In the genomic region with DNA sequence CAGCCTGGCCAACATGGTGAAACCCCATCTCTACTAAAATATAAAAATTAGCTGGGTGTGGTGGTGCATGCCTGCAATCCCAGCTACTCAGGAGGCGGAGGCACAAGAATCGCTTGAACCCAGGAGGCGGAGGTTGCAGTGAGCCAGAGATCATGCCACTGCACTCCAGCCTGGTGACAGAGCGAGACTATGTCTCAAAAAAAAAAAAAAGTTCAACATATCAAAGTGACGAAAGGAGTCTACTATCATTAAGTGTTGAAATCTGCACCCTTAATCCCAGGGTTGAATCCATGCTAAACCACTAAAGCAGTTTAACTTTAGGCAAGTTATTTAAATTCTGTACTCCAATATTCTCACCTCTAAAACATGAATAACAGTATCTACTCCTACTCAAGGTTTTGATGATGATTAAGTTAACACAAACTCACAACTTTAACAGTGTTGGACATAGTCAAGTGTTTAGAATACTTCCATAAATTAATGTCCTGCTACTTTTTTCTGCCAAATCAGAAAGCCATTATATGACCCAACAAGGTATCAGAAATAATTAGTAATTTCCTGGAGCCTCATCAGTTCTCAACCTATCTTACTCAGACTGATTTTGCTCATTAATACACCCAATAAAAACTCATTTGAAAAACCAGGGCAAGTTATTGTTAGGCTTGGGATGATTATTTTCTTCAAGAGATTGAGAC, we compare ENCODE assay signal across 1 cellular context.
A peak's percentile ranks its signal among the peaks of the same experiment; 100 is the strongest.
TF ChIP-seq lines count a peak whose summit lies in the region.

No MANE protein-coding gene starts in this region.

TF ChIP-seq in HepG2, 621 proteins besides CTCF, POLR2A, EP300 and RAD21 (continues in another document):
- TF ChIP-seq PCBP2 (optimal IDR thresholded peaks at IDR 0.05; ENCODE audit: low read depth, low read length, poor library complexity, severe bottlenecking) (no peak), DMAP1 (CRISPR knock-in tag; IDR thresholded peaks at IDR 0.05) (no peak), PITX1 (CRISPR knock-in tag; IDR thresholded peaks at IDR 0.05) (no peak), PHF21A (CRISPR knock-in tag; IDR thresholded peaks at IDR 0.05) (no peak), ZNF33B (CRISPR knock-in tag; IDR thresholded peaks at IDR 0.05) (no peak), HOXA5 (CRISPR knock-in tag; IDR thresholded peaks at IDR 0.05) (peak; percentile 36; the same call in 1 of the 2 replicates), RFX1 (IDR thresholded peaks at IDR 0.05) (no peak), ZSCAN9 (CRISPR knock-in tag; IDR thresholded peaks at IDR 0.05; ENCODE audit: borderline replicate concordance) (no peak), ZNF432 (CRISPR knock-in tag; IDR thresholded peaks at IDR 0.05; ENCODE audit: borderline replicate concordance) (no peak), ZFP41 (CRISPR knock-in tag; IDR thresholded peaks at IDR 0.05; ENCODE audit: borderline replicate concordance) (no peak), ELF1 (CRISPR knock-in tag; IDR thresholded peaks at IDR 0.05) (no peak), SALL2 (CRISPR knock-in tag; IDR thresholded peaks at IDR 0.05) (no peak), ZNF530 (CRISPR knock-in tag; IDR thresholded peaks at IDR 0.05; ENCODE audit: low read depth) (no peak), ZMYM4 (CRISPR knock-in tag; IDR thresholded peaks at IDR 0.05) (no peak), TCF7 (IDR thresholded peaks at IDR 0.05; ENCODE audit: low read depth) (no peak), MED13 (CRISPR knock-in tag; IDR thresholded peaks at IDR 0.05) (no peak), ZNF34 (CRISPR knock-in tag; IDR thresholded peaks at IDR 0.05; ENCODE audit: borderline replicate concordance) (no peak), TCF12 (IDR thresholded peaks at IDR 0.05) (no peak), TCF12 (CRISPR knock-in tag; IDR thresholded peaks at IDR 0.05) (no peak), TEAD3 (CRISPR knock-in tag; optimal IDR thresholded peaks at IDR 0.05; ENCODE audit: borderline replicate concordance) (no peak), ZNF781 (CRISPR knock-in tag; IDR thresholded peaks at IDR 0.05; ENCODE audit: borderline replicate concordance, not compliant biosample characterization) (no peak), SAFB2 (CRISPR knock-in tag; IDR thresholded peaks at IDR 0.05; ENCODE audit: borderline replicate concordance, low read depth) (no peak), ZNF564 (CRISPR knock-in tag; IDR thresholded peaks at IDR 0.05) (no peak), ZNF33A (CRISPR knock-in tag; IDR thresholded peaks at IDR 0.05; ENCODE audit: borderline replicate concordance) (no peak), ZNF251 (CRISPR knock-in tag; IDR thresholded peaks at IDR 0.05) (no peak), ZNF776 (CRISPR knock-in tag; IDR thresholded peaks at IDR 0.05) (no peak), ZFP36L1 (CRISPR knock-in tag; IDR thresholded peaks at IDR 0.05) (no peak), ZNF891 (CRISPR knock-in tag; IDR thresholded peaks at IDR 0.05) (no peak), ZSCAN31 (CRISPR knock-in tag; IDR thresholded peaks at IDR 0.05; ENCODE audit: low read depth) (0 out of 2 replicates have a peak, but pooled peaks have one; percentile 24), GFI1 (CRISPR knock-in tag; IDR thresholded peaks at IDR 0.05; ENCODE audit: borderline replicate concordance) (no peak), ZNF558 (CRISPR knock-in tag; IDR thresholded peaks at IDR 0.05; ENCODE audit: borderline replicate concordance) (no peak), TSC22D2 (CRISPR knock-in tag; IDR thresholded peaks at IDR 0.05; ENCODE audit: borderline replicate concordance) (0 out of 2 replicates have a peak, but pooled peaks have one; percentile 29), GTF2F1 (IDR thresholded peaks at IDR 0.05; ENCODE audit: low read length) (no peak), ZNF496 (CRISPR knock-in tag; IDR thresholded peaks at IDR 0.05; ENCODE audit: insufficient replicate concordance) (no peak), ZNF816 (CRISPR knock-in tag; IDR thresholded peaks at IDR 0.05; ENCODE audit: borderline replicate concordance) (0 out of 2 replicates have a peak, but pooled peaks have one; percentile 79), SP5 (CRISPR knock-in tag; IDR thresholded peaks at IDR 0.05; ENCODE audit: borderline replicate concordance, low read depth) (no peak), ERF (CRISPR knock-in tag; IDR thresholded peaks at IDR 0.05) (no peak), SNAI1 (CRISPR knock-in tag; IDR thresholded peaks at IDR 0.05; ENCODE audit: borderline replicate concordance) (no peak), NONO (IDR thresholded peaks at IDR 0.05) (no peak), NONO (CRISPR knock-in tag; conservative IDR thresholded peaks at IDR 0.05) (0 out of 2 replicates have a peak, but pooled peaks have one; percentile 18), SP140L (CRISPR knock-in tag; IDR thresholded peaks at IDR 0.05; ENCODE audit: borderline replicate concordance) (0 out of 2 replicates have a peak, but pooled peaks have one; percentile 33), ZNF605 (CRISPR knock-in tag; IDR thresholded peaks at IDR 0.05) (no peak), RFXAP (CRISPR knock-in tag; IDR thresholded peaks at IDR 0.05; ENCODE audit: borderline replicate concordance) (no peak)
- TF ChIP-seq, protein P1, sequence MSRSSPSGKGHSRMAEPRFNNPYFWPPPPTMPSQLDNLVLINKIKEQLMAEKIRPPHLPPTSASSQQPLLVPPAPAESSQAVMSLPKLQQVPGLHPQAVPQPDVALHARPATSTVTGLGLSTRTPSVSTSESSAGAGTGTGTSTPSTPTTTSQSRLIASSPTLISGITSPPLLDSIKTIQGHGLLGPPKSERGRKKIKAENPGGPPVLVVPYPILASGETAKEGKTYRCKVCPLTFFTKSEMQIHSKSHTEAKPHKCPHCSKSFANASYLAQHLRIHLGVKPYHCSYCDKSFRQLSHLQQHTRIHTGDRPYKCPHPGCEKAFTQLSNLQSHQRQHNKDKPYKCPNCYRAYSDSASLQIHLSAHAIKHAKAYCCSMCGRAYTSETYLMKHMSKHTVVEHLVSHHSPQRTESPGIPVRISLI (CRISPR knock-in tag; IDR thresholded peaks at IDR 0.05; ENCODE audit: borderline replicate concordance), result no peak
- TF ChIP-seq, protein P2, sequence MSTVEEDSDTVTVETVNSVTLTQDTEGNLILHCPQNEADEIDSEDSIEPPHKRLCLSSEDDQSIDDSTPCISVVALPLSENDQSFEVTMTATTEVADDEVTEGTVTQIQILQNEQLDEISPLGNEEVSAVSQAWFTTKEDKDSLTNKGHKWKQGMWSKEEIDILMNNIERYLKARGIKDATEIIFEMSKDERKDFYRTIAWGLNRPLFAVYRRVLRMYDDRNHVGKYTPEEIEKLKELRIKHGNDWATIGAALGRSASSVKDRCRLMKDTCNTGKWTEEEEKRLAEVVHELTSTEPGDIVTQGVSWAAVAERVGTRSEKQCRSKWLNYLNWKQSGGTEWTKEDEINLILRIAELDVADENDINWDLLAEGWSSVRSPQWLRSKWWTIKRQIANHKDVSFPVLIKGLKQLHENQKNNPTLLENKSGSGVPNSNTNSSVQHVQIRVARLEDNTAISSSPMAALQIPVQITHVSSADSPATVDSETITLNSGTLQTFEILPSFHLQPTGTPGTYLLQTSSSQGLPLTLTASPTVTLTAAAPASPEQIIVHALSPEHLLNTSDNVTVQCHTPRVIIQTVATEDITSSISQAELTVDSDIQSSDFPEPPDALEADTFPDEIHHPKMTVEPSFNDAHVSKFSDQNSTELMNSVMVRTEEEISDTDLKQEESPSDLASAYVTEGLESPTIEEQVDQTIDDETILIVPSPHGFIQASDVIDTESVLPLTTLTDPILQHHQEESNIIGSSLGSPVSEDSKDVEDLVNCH (CRISPR knock-in tag; IDR thresholded peaks at IDR 0.05), result no peak
- TF ChIP-seq, protein P3, sequence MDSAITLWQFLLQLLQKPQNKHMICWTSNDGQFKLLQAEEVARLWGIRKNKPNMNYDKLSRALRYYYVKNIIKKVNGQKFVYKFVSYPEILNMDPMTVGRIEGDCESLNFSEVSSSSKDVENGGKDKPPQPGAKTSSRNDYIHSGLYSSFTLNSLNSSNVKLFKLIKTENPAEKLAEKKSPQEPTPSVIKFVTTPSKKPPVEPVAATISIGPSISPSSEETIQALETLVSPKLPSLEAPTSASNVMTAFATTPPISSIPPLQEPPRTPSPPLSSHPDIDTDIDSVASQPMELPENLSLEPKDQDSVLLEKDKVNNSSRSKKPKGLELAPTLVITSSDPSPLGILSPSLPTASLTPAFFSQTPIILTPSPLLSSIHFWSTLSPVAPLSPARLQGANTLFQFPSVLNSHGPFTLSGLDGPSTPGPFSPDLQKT (CRISPR knock-in tag; IDR thresholded peaks at IDR 0.05; ENCODE audit: borderline replicate concordance), result no peak
- TF ChIP-seq, protein P4, sequence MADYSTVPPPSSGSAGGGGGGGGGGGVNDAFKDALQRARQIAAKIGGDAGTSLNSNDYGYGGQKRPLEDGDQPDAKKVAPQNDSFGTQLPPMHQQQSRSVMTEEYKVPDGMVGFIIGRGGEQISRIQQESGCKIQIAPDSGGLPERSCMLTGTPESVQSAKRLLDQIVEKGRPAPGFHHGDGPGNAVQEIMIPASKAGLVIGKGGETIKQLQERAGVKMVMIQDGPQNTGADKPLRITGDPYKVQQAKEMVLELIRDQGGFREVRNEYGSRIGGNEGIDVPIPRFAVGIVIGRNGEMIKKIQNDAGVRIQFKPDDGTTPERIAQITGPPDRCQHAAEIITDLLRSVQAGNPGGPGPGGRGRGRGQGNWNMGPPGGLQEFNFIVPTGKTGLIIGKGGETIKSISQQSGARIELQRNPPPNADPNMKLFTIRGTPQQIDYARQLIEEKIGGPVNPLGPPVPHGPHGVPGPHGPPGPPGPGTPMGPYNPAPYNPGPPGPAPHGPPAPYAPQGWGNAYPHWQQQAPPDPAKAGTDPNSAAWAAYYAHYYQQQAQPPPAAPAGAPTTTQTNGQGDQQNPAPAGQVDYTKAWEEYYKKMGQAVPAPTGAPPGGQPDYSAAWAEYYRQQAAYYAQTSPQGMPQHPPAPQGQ (CRISPR knock-in tag; IDR thresholded peaks at IDR 0.05; ENCODE audit: borderline replicate concordance), result no peak
- TF ChIP-seq, protein P5, sequence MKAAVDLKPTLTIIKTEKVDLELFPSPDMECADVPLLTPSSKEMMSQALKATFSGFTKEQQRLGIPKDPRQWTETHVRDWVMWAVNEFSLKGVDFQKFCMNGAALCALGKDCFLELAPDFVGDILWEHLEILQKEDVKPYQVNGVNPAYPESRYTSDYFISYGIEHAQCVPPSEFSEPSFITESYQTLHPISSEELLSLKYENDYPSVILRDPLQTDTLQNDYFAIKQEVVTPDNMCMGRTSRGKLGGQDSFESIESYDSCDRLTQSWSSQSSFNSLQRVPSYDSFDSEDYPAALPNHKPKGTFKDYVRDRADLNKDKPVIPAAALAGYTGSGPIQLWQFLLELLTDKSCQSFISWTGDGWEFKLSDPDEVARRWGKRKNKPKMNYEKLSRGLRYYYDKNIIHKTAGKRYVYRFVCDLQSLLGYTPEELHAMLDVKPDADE (CRISPR knock-in tag; IDR thresholded peaks at IDR 0.05), result no peak
- TF ChIP-seq, protein P6, sequence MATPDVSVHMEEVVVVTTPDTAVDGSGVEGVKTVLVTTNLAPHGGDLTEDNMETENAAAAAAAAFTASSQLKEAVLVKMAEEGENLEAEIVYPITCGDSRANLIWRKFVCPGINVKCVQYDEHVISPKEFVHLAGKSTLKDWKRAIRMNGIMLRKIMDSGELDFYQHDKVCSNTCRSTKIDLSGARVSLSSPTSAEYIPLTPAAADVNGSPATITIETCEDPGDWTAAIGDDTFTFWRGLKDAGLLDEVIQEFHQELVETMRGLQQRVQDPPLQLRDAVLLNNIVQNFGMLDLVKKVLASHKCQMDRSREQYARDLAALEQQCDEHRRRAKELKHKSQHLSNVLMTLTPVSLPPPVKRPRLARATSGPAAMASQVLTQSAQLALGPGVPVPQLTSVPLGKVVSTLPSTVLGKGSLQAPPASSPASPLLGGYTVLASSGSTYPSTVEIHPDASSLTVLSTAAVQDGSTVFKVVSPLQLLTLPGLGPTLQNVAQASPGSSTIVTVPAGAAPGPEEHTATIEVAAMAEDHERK (CRISPR knock-in tag; IDR thresholded peaks at IDR 0.05; ENCODE audit: low read depth), result no peak
- TF ChIP-seq, protein P7, sequence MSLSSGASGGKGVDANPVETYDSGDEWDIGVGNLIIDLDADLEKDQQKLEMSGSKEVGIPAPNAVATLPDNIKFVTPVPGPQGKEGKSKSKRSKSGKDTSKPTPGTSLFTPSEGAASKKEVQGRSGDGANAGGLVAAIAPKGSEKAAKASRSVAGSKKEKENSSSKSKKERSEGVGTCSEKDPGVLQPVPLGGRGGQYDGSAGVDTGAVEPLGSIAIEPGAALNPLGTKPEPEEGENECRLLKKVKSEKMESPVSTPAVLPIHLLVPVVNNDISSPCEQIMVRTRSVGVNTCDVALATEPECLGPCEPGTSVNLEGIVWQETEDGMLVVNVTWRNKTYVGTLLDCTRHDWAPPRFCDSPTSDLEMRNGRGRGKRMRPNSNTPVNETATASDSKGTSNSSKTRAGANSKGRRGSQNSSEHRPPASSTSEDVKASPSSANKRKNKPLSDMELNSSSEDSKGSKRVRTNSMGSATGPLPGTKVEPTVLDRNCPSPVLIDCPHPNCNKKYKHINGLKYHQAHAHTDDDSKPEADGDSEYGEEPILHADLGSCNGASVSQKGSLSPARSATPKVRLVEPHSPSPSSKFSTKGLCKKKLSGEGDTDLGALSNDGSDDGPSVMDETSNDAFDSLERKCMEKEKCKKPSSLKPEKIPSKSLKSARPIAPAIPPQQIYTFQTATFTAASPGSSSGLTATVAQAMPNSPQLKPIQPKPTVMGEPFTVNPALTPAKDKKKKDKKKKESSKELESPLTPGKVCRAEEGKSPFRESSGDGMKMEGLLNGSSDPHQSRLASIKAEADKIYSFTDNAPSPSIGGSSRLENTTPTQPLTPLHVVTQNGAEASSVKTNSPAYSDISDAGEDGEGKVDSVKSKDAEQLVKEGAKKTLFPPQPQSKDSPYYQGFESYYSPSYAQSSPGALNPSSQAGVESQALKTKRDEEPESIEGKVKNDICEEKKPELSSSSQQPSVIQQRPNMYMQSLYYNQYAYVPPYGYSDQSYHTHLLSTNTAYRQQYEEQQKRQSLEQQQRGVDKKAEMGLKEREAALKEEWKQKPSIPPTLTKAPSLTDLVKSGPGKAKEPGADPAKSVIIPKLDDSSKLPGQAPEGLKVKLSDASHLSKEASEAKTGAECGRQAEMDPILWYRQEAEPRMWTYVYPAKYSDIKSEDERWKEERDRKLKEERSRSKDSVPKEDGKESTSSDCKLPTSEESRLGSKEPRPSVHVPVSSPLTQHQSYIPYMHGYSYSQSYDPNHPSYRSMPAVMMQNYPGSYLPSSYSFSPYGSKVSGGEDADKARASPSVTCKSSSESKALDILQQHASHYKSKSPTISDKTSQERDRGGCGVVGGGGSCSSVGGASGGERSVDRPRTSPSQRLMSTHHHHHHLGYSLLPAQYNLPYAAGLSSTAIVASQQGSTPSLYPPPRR (CRISPR knock-in tag; IDR thresholded peaks at IDR 0.05; ENCODE audit: borderline replicate concordance), result no peak
- TF ChIP-seq, protein P8, sequence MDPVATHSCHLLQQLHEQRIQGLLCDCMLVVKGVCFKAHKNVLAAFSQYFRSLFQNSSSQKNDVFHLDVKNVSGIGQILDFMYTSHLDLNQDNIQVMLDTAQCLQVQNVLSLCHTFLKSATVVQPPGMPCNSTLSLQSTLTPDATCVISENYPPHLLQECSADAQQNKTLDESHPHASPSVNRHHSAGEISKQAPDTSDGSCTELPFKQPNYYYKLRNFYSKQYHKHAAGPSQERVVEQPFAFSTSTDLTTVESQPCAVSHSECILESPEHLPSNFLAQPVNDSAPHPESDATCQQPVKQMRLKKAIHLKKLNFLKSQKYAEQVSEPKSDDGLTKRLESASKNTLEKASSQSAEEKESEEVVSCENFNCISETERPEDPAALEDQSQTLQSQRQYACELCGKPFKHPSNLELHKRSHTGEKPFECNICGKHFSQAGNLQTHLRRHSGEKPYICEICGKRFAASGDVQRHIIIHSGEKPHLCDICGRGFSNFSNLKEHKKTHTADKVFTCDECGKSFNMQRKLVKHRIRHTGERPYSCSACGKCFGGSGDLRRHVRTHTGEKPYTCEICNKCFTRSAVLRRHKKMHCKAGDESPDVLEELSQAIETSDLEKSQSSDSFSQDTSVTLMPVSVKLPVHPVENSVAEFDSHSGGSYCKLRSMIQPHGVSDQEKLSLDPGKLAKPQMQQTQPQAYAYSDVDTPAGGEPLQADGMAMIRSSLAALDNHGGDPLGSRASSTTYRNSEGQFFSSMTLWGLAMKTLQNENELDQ (CRISPR knock-in tag; IDR thresholded peaks at IDR 0.05; ENCODE audit: borderline replicate concordance), result no peak
